ENCODE assay signal across 25 cellular contexts in the genomic region with DNA sequence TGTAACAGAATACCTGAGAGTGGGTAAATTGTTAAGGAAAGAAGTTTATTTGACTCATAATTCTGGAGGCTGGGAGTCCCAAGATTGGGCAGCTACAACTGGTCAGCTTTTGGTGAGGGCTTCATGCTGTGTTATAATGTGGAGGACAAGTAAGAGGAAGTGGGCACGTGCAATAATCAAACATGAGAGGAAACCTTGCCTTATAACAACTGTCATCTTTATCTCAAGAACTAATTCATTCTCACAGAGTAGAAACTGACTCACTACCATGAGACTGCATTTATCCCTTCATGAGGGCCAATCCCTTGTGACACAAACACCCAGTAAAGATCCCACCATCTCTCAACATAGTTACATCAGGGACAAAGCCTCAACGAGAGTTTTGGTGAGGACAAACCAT.
A peak's percentile ranks its signal among the peaks of the same experiment; 100 is the strongest.
DNase-seq lines count a peak whose midpoint lies in the region; FAIRE-seq and TF ChIP-seq lines count a peak whose summit lies in the region.
"Had no signal": no experiment of that assay in that cellular context is flagged by ENCODE, and none has a peak within 500 bp of the region (broad histone marks: within the 10 kb centered on the region; RNA-seq: fewer than 3 reads in every experiment).

No MANE protein-coding gene starts in this region.

- H4K20me1 ChIP-seq in osteoblast (ENCODE audit: insufficient read depth, low read length) = no peaks in the 10 kb centered on the region

- H3K27ac Mint-ChIP-seq in activated CD4-positive, alpha-beta memory T cell treated with anti-CD3 and anti-CD28 coated beads for 36 hours = no peak overlapping the region
- H3K27ac Mint-ChIP-seq: B cell, GM23338 had no signal

- H3K27me3 ChIP-seq in brain microvascular endothelial cell (replicated peaks) (no peaks in the 10 kb centered on the region), osteoblast (ENCODE audit: insufficient read depth, low read length) (no peaks in the 10 kb centered on the region)
- H3K27me3 ChIP-seq: SJSA1 had no signal

- POLR2A ChIA-PET in activated CD4-positive, alpha-beta memory T cell treated with anti-CD3 and anti-CD28 coated beads for 36 hours (lab: Charles Lee) = no interaction called here

- H3K9ac ChIP-seq in kidney (ENCODE audit: low read length in 2 of 2) = no peak overlapping the region

- no peak for DNase-seq in GM12891 (ENCODE audit: insufficient read length, low spot score)
- DNase-seq in NCI-H226 = peak; percentile 42
- DNase-seq in brain microvascular endothelial cell = peak; percentile 23
- peak; percentile 46 for DNase-seq in osteoblast (ENCODE audit: insufficient read length, low spot score, missing footprints)
- no peak for DNase-seq in effector CD8-positive, alpha-beta T cell (lab: John Stamatoyannopoulos, UW)
- DNase-seq in activated CD4-positive, alpha-beta memory T cell treated with anti-CD3 and anti-CD28 coated beads for 36 hours = no peak
- no peak for DNase-seq in kidney
- DNase-seq: Calu3; DMS79 treated with DMSO at 0.1 percent for 48 hours; H9; KG1; MM.1S; NCI-H1092; NCI-H1436; NCI-H187; NCI-H446; NCI-H524 treated with DMSO at 0.1 percent for 48 hours; NCI-H82; NK-92 treated with Interleukin-12 subunit alpha and Interleukin-12 subunit beta, amount 100 ng/mL, for 24 hours; PC-9 had no signal

- H3K27me3 Mint-ChIP-seq in activated CD4-positive, alpha-beta memory T cell treated with anti-CD3 and anti-CD28 coated beads for 36 hours = no peaks in the 10 kb centered on the region

- CTCF ChIA-PET in activated CD4-positive, alpha-beta memory T cell treated with anti-CD3 and anti-CD28 coated beads for 36 hours (lab: Charles Lee) = no interaction called here

- no peaks in the 10 kb centered on the region for H3K9me3 ChIP-seq in osteoblast (ENCODE audit: low read depth, low read length)
- H3K9me3 ChIP-seq in kidney (ENCODE audit: control insufficient read depth in 1 of 2, low read length in 2 of 2) = no peaks in the 10 kb centered on the region
- H3K9me3 ChIP-seq: SJSA1 had no signal

- H3K36me3 Mint-ChIP-seq in activated CD4-positive, alpha-beta memory T cell treated with anti-CD3 and anti-CD28 coated beads for 36 hours = peaks cover 6% of the 10 kb centered on the region

- in situ Hi-C loops in brain microvascular endothelial cell (cut with HindIII; ENCODE audit: low pct_ligation_motif_present, low sequenced_read_pairs) = no loop called here

- no peak overlapping the region for H3K4me2 ChIP-seq in osteoblast (ENCODE audit: insufficient read depth, low read length)
- H3K4me2 ChIP-seq: GM23338, PC-9 had no signal

- FAIRE-seq in GM12891 (lab: Jason Lieb, UNC) = no peak
- FAIRE-seq in kidney (lab: Jason Lieb, UNC) = no peak
- FAIRE-seq: GM18507 had no signal

- intact Hi-C loops in activated CD4-positive, alpha-beta memory T cell treated with anti-CD3 and anti-CD28 coated beads for 36 hours (cut with micrococcal nuclease) = no loop called here
- intact Hi-C loops in kidney (cut with DNase I) = no loop called here

- H3K4me3 Mint-ChIP-seq in activated CD4-positive, alpha-beta memory T cell treated with anti-CD3 and anti-CD28 coated beads for 36 hours = no peak overlapping the region
- H3K4me3 Mint-ChIP-seq: B cell, GM23338, H9 had no signal

- H3K36me3 ChIP-seq in brain microvascular endothelial cell (replicated peaks) (no peaks in the 10 kb centered on the region), osteoblast (ENCODE audit: insufficient read depth, low read length) (no peaks in the 10 kb centered on the region), kidney (ENCODE audit: control insufficient read depth in 1 of 2, insufficient read depth in 2 of 2, low read length in 2 of 2) (no peaks in the 10 kb centered on the region)
- H3K36me3 ChIP-seq: SJSA1 had no signal

- no peak for TF ChIP-seq CTCF in brain microvascular endothelial cell (IDR thresholded peaks at IDR 0.05; ENCODE audit: low read depth, low read length, missing control alignments)
- no peak for TF ChIP-seq CTCF in osteoblast (IDR thresholded peaks at IDR 0.05; ENCODE audit: extremely low read depth, low read depth, low read length)
- TF ChIP-seq CTCF in kidney (IDR thresholded peaks at IDR 0.05; ENCODE audit: borderline replicate concordance, extremely low read depth, insufficient read depth) = no peak

- no peaks in the 10 kb centered on the region for H3K79me2 ChIP-seq in osteoblast (ENCODE audit: insufficient read depth, low read length)

- H3K4me3 ChIP-seq in brain microvascular endothelial cell (ENCODE audit: low read depth, low read length) (no peak overlapping the region), osteoblast (ENCODE audit: insufficient read depth, low read length) (no peak overlapping the region), kidney (ENCODE audit: low read length in 2 of 2) (no peak overlapping the region)
- H3K4me3 ChIP-seq: GM23338, PC-9, SJSA1 had no signal

- no peak for TF ChIP-seq POLR2A in GM12891 (IDR thresholded peaks at IDR 0.05; ENCODE audit: low read depth, low read length)

- H3K4me1 Mint-ChIP-seq in activated CD4-positive, alpha-beta memory T cell treated with anti-CD3 and anti-CD28 coated beads for 36 hours (ENCODE audit: low read depth) = no peaks in the 10 kb centered on the region
- H3K4me1 Mint-ChIP-seq: GM23338 had no signal

- no peak overlapping the region for H3K27ac ChIP-seq in brain microvascular endothelial cell
- no peak overlapping the region for H3K27ac ChIP-seq in osteoblast (ENCODE audit: low read depth, low read length)
- no peak overlapping the region for H3K27ac ChIP-seq in kidney (ENCODE audit: low read depth in 2 of 2, low read length in 2 of 2)
- H3K27ac ChIP-seq: C4-2B, PC-9, SJSA1 had no signal

- peaks cover 11% of the 10 kb centered on the region for H3K9me3 Mint-ChIP-seq in activated CD4-positive, alpha-beta memory T cell treated with anti-CD3 and anti-CD28 coated beads for 36 hours
- H3K9me3 Mint-ChIP-seq: GM23338, H9 had no signal

- H2AFZ ChIP-seq in osteoblast (ENCODE audit: low read length) = no peak overlapping the region
- H2AFZ ChIP-seq: GM23338, PC-9 had no signal

- H3K4me1 ChIP-seq in osteoblast (ENCODE audit: insufficient read depth, low read length) (peaks cover 14% of the 10 kb centered on the region), kidney (ENCODE audit: control insufficient read depth in 1 of 2, insufficient read depth in 1 of 2, low read depth in 1 of 2, low read length in 2 of 2) (no peaks in the 10 kb centered on the region)

TF ChIP-seq in GM12891, 5 proteins besides CTCF, POLR2A, EP300 and RAD21:
- TF ChIP-seq POU2F2 (IDR thresholded peaks at IDR 0.05; ENCODE audit: low read depth, low read length) (no peak), SPI1 (IDR thresholded peaks at IDR 0.05; ENCODE audit: low read depth, low read length) (peak; percentile 40; the same call in 1 of the 2 replicates)

Comparison
In these comparisons a context has a peak if more than half of its experiments do, and no peak if none do; other contexts are left out.
1. DNase-seq: peak in NCI-H226 (single experiment), brain microvascular endothelial cell (single experiment) and osteoblast (single experiment); none in GM12891 (single experiment), effector CD8-positive, alpha-beta T cell (single experiment), activated CD4-positive, alpha-beta memory T cell treated with anti-CD3 and anti-CD28 coated beads for 36 hours (single experiment) and kidney (single experiment).